16 cellular contexts compared by ENCODE assay signal in the genomic region with DNA sequence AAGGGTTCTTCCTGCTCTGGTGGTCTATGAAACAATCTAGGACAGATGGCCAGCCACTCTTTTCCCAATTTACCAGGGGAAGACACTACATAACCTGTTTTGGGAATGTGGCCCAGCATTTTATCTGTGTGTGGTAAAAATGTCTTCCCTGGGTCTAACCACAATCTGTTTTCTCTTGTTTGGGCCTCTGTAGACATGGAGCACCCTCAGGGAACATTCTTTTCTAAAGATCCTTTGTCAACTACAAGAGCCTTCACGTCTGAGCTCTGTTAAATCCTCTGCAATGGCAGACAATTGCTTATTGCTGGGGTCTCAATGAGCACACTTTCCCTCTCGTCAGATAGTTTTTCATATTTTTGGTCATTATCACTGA. TPM values are rescaled to one million over a fixed set of nuclear protein-coding genes. Genes with fewer than 3 reads are reported as not detected.
A peak's percentile ranks its signal among the peaks of the same experiment; 100 is the strongest.
DNase-seq lines count a peak whose midpoint lies in the region; ATAC-seq and TF ChIP-seq lines count a peak whose summit lies in the region.
"Had no signal": no experiment of that assay in that cellular context is flagged by ENCODE, and none has a peak within 500 bp of the region (broad histone marks: within the 10 kb centered on the region; RNA-seq: fewer than 3 reads in every experiment).

No MANE protein-coding gene starts in this region.

- no peaks in the 10 kb centered on the region for H3K36me3 ChIP-seq in PC-9 (ENCODE audit: low read depth)
- H3K36me3 ChIP-seq in osteoblast (ENCODE audit: insufficient read depth, low read length), result no peaks in the 10 kb centered on the region
- H3K36me3 ChIP-seq: thoracic aorta had no signal

- POLR2A ChIA-PET in PC-9 (lab: Charles Lee; ENCODE audit: unreplicated experiment), result interaction anchor here (0.5 to 0.7 kb wide), 4 partner anchors 42 to 786 kb away, joined by 3 to 16 read pairs (median 5); no protein-coding TSS in a partner anchor

- H3K4me3 Mint-ChIP-seq in natural killer cell, result no peak overlapping the region
- H3K4me3 Mint-ChIP-seq: activated naive CD8-positive, alpha-beta T cell; nephron progenitor cell had no signal

- H3K4me3 ChIP-seq in PC-9, result no peak overlapping the region
- H3K4me3 ChIP-seq in osteoblast (ENCODE audit: insufficient read depth, low read length), result no peak overlapping the region

- H3K27ac Mint-ChIP-seq in natural killer cell, result no peak overlapping the region
- H3K27ac Mint-ChIP-seq: activated naive CD8-positive, alpha-beta T cell; nephron progenitor cell had no signal

- peaks cover 3% of the 10 kb centered on the region; the same call in 1 of the 2 replicates for H3F3A ChIP-seq in PC-9 (ENCODE audit: insufficient read depth, low read depth)

- H3K9me2 ChIP-seq in PC-9 (ENCODE audit: insufficient read depth), result no peaks in the 10 kb centered on the region

- H3K79me2 ChIP-seq in PC-9 (ENCODE audit: low read depth), result no peaks in the 10 kb centered on the region
- no peaks in the 10 kb centered on the region for H3K79me2 ChIP-seq in osteoblast (ENCODE audit: insufficient read depth, low read length)

- H4K20me1 ChIP-seq in PC-9 (ENCODE audit: insufficient read depth) (no peaks in the 10 kb centered on the region), osteoblast (ENCODE audit: insufficient read depth, low read length) (no peaks in the 10 kb centered on the region)

- H3K4me1 ChIP-seq in PC-9 (replicated peaks; ENCODE audit: insufficient read depth), result peaks cover 33% of the 10 kb centered on the region
- H3K4me1 ChIP-seq in osteoblast (ENCODE audit: insufficient read depth, low read length), result peaks cover 42% of the 10 kb centered on the region

- H3K4me2 ChIP-seq in PC-9 (peak overlapping the region; percentile 22; the same call in 1 of the 2 replicates), osteoblast (ENCODE audit: insufficient read depth, low read length) (peak overlapping the region; percentile 63)

- H3K4me1 Mint-ChIP-seq in natural killer cell, result no peaks in the 10 kb centered on the region

- no peaks in the 10 kb centered on the region for H3K36me3 Mint-ChIP-seq in natural killer cell
- H3K36me3 Mint-ChIP-seq: activated naive CD8-positive, alpha-beta T cell had no signal

- CTCF ChIA-PET in PC-9 (lab: Charles Lee), result no interaction called here

- H3K27me3 ChIP-seq in PC-9 (ENCODE audit: insufficient read depth, low read depth), result no peaks in the 10 kb centered on the region
- no peaks in the 10 kb centered on the region for H3K27me3 ChIP-seq in osteoblast (ENCODE audit: insufficient read depth, low read length)

- H3K9me3 ChIP-seq in PC-9 (ENCODE audit: insufficient read depth, low read depth) (no peaks in the 10 kb centered on the region), osteoblast (ENCODE audit: low read depth, low read length) (no peaks in the 10 kb centered on the region)
- H3K9me3 ChIP-seq: thoracic aorta had no signal

- no TSS peak for BruUV-seq in PC-9 (replicated peaks; lab: Mats Ljungman, UMichigan)

- H2AFZ ChIP-seq in PC-9, result no peak overlapping the region
- no peak overlapping the region for H2AFZ ChIP-seq in osteoblast (ENCODE audit: low read length)

- H3K27me3 Mint-ChIP-seq in natural killer cell (ENCODE audit: low read depth in 2 of 2), result peaks cover 0 to 32% of the 10 kb centered on the region in 2 donors
- H3K27me3 Mint-ChIP-seq: activated naive CD8-positive, alpha-beta T cell had no signal

- no peak for ATAC-seq in natural killer cell

- no peak overlapping the region for H3K27ac ChIP-seq in PC-9
- peak overlapping the region; percentile 62 for H3K27ac ChIP-seq in osteoblast (ENCODE audit: low read depth, low read length)
- H3K27ac ChIP-seq: thoracic aorta had no signal

- DNase-seq in ELR (ENCODE audit: low read depth), result peak; percentile 12
- DNase-seq in PC-9, result no peak
- peak; percentile 1 for DNase-seq in dermis blood vessel endothelial cell
- no peak for DNase-seq in osteoblast (ENCODE audit: insufficient read length, low spot score, missing footprints)
- no peak for DNase-seq in NCI-H128 (lab: John Stamatoyannopoulos, UW; ENCODE audit: unreplicated experiment)
- DNase-seq in SKM-1 (lab: John Stamatoyannopoulos, UW; ENCODE audit: unreplicated experiment), result no peak
- no peak for DNase-seq in effector CD8-positive, alpha-beta T cell (lab: John Stamatoyannopoulos, UW)
- no peak for DNase-seq in natural killer cell
- DNase-seq: activated CD4-positive, alpha-beta T cell treated with anti-CD3 and anti-CD28 coated beads for 1 hour; cerebellar nuclear complex; left ventricle myocardium superior; NCI-H1092 treated with DMSO at 0.1 percent for 48 hours; nephron progenitor cell had no signal

- intact Hi-C loops in PC-9 (cut with micrococcal nuclease; ENCODE audit: unreplicated experiment), result no loop called here
- intact Hi-C loops in natural killer cell (cut with micrococcal nuclease), result no loop called here

- no peaks in the 10 kb centered on the region for H3K9me3 Mint-ChIP-seq in natural killer cell

- TF ChIP-seq CTCF in PC-9 (conservative IDR thresholded peaks at IDR 0.05) (no peak), osteoblast (IDR thresholded peaks at IDR 0.05; ENCODE audit: extremely low read depth, low read depth, low read length) (no peak), natural killer cell (IDR thresholded peaks at IDR 0.05) (no peak)

RNA-seq across cellular contexts. Expression of a gene that starts 35.5 kb away (rescaled TPM):
- total RNA-seq in PC-9 (2021) (0.58 and 2.1 TPM in 2 replicates), dermis blood vessel endothelial cell (not detected in 2 replicates), osteoblast (not detected in 2 replicates), natural killer cell (not detected)
- total RNA-seq: HT-29, left ventricle myocardium superior, thoracic aorta had no signal

Comparison
In these comparisons a context has a peak if more than half of its experiments do, and no peak if none do; other contexts are left out.
1. DNase-seq: peak in ELR (single experiment) and dermis blood vessel endothelial cell (single experiment); none in PC-9 (0 of 2), osteoblast (single experiment), NCI-H128 (single experiment), SKM-1 (single experiment), effector CD8-positive, alpha-beta T cell (single experiment) and natural killer cell (single experiment).